38 cellular contexts compared by ENCODE assay signal in genomic region chr15:35101335-35101734, GRCh38. TPM values are rescaled to one million over a fixed set of nuclear protein-coding genes. Genes with fewer than 3 reads are reported as not detected.
"Had no signal": no experiment of that assay in that cellular context is flagged by ENCODE, and none has a peak within 500 bp of the region (broad histone marks: within the 10 kb centered on the region; RNA-seq: fewer than 3 reads in every experiment).

No MANE protein-coding gene starts in this region.

- H3K4me1 Mint-ChIP-seq: activated B cell treated with CpG ODN at 0.5 μM for 24 hours; activated CD4-positive, alpha-beta T cell treated with anti-CD3 and anti-CD28 coated beads, Interleukin-2, amount 10 ng/mL, durations not matched to agents 24 days and 14 days; activated CD8-positive, alpha-beta memory T cell treated with anti-CD3 and anti-CD28 coated beads, Interleukin-2, amount 10 ng/mL, durations not matched to agents 7 days and 5 days; activated naive CD4-positive, alpha-beta T cell treated with anti-CD3 and anti-CD28 coated beads, Interleukin-2, amount 10 ng/mL, durations not matched to agents 7 days and 5 days; activated naive CD4-positive, alpha-beta T cell treated with anti-CD3 and anti-CD28 coated beads, Interleukin-2, amount 50 U/mL, for 24 hours; activated naive CD8-positive, alpha-beta T cell treated with anti-CD3 and anti-CD28 coated beads, Interleukin-2, amount 10 ng/mL, durations not matched to agents 7 days and 5 days; activated naive CD8-positive, alpha-beta T cell treated with anti-CD3 and anti-CD28 coated beads, Interleukin-2, amount 50 U/mL, for 24 hours; brain; central memory CD8-positive, alpha-beta T cell had no signal

- H3K9me3 Mint-ChIP-seq: activated B cell treated with CpG ODN at 0.5 μM for 24 hours; activated CD4-positive, alpha-beta memory T cell treated with anti-CD3 and anti-CD28 coated beads for 36 hours; activated CD4-positive, alpha-beta T cell treated with anti-CD3 and anti-CD28 coated beads, Interleukin-2, amount 10 ng/mL, durations not matched to agents 24 days and 14 days; activated CD8-positive, alpha-beta T cell treated with anti-CD3 and anti-CD28 coated beads for 36 hours; activated naive CD4-positive, alpha-beta T cell treated with anti-CD3 and anti-CD28 coated beads, Interleukin-2, amount 10 ng/mL, durations not matched to agents 7 days and 5 days; activated naive CD4-positive, alpha-beta T cell treated with anti-CD3 and anti-CD28 coated beads, Interleukin-2, amount 50 U/mL, for 24 hours; activated naive CD8-positive, alpha-beta T cell treated with anti-CD3 and anti-CD28 coated beads, Interleukin-2, amount 10 ng/mL, durations not matched to agents 7 days and 5 days; activated naive CD8-positive, alpha-beta T cell treated with anti-CD3 and anti-CD28 coated beads, Interleukin-2, amount 50 U/mL, for 24 hours; activated T-cell treated with anti-CD3 and anti-CD28 coated beads, Interleukin-2, amount 50 U/mL, for 24 hours; activated T-helper 2 cell treated with anti-CD3 and anti-CD28 coated beads, Interferon-gamma antibody, Interleukin-2, Interleukin-4, amounts not matched to agents 10 μg/mL and 5 μg/mL and 100 μg/mL, durations not matched to agents 14 hours and 24 hours and 36 hours; brain; central memory CD8-positive, alpha-beta T cell; T-helper 1 cell treated with Interleukin-12 subunit alpha and Interleukin-12 subunit beta and Interleukin-4 antibody, amounts not matched to agents 30 μg/mL and 1 μg/mL, for 36 hours; T-helper 2 cell treated with Interferon-gamma antibody and Interleukin-4, amounts not matched to agents 5 μg/mL and 100 μg/mL, for 36 hours had no signal

- ATAC-seq: activated CD8-positive, alpha-beta memory T cell treated with anti-CD3 and anti-CD28 coated beads, Interleukin-2, amount 10 ng/mL, durations not matched to agents 7 days and 5 days; activated CD8-positive, alpha-beta T cell treated with anti-CD3 and anti-CD28 coated beads for 36 hours; activated naive CD8-positive, alpha-beta T cell treated with anti-CD3 and anti-CD28 coated beads, Interleukin-2, amount 50 U/mL, for 24 hours had no signal

- H3K36me3 ChIP-seq: ascending aorta, cardiac muscle cell had no signal

- H3K9me3 ChIP-seq: ascending aorta had no signal

- H3K27me3 ChIP-seq: ascending aorta, cardiac muscle cell had no signal

- H3K4me3 Mint-ChIP-seq: activated B cell treated with CpG ODN at 0.5 μM for 24 hours; activated CD4-positive, alpha-beta memory T cell treated with anti-CD3 and anti-CD28 coated beads for 36 hours; activated CD4-positive, alpha-beta T cell treated with anti-CD3 and anti-CD28 coated beads, Interleukin-2, amount 10 ng/mL, durations not matched to agents 24 days and 14 days; activated CD8-positive, alpha-beta memory T cell treated with anti-CD3 and anti-CD28 coated beads, Interleukin-2, amount 10 ng/mL, durations not matched to agents 7 days and 5 days; activated CD8-positive, alpha-beta T cell treated with anti-CD3 and anti-CD28 coated beads for 36 hours; activated naive CD4-positive, alpha-beta T cell treated with anti-CD3 and anti-CD28 coated beads, Interleukin-2, amount 10 ng/mL, durations not matched to agents 7 days and 5 days; activated naive CD4-positive, alpha-beta T cell treated with anti-CD3 and anti-CD28 coated beads, Interleukin-2, amount 50 U/mL, for 24 hours; activated naive CD8-positive, alpha-beta T cell; activated naive CD8-positive, alpha-beta T cell treated with anti-CD3 and anti-CD28 coated beads, Interleukin-2, amount 10 ng/mL, durations not matched to agents 7 days and 5 days; activated naive CD8-positive, alpha-beta T cell treated with anti-CD3 and anti-CD28 coated beads, Interleukin-2, amount 50 U/mL, for 24 hours; activated T-cell treated with anti-CD3 and anti-CD28 coated beads, Interleukin-2, amount 50 U/mL, for 24 hours; brain; central memory CD8-positive, alpha-beta T cell; T-helper 1 cell treated with Interleukin-12 subunit alpha and Interleukin-12 subunit beta and Interleukin-4 antibody, amounts not matched to agents 30 μg/mL and 1 μg/mL, for 36 hours; T-helper 2 cell treated with Interferon-gamma antibody and Interleukin-4, amounts not matched to agents 5 μg/mL and 100 μg/mL, for 36 hours had no signal

- H3K4me1 ChIP-seq: ascending aorta had no signal

- FAIRE-seq: bronchial epithelial cell, TTC549 had no signal

- H3K4me3 ChIP-seq: ascending aorta, cardiac muscle cell had no signal

- DNase-seq: activated B cell treated with CpG ODN at 0.5 μM for 24 hours; activated CD4-positive, alpha-beta memory T cell treated with anti-CD3 and anti-CD28 coated beads for 36 hours; activated CD4-positive, alpha-beta T cell treated with anti-CD3 and anti-CD28 coated beads for 4 hours; activated CD4-positive, alpha-beta T cell treated with anti-CD3 and anti-CD28 coated beads, Interleukin-2, amount 10 ng/mL, durations not matched to agents 24 days and 14 days; activated CD4-positive, alpha-beta T cell treated with anti-CD3 and anti-CD28 coated beads, Interleukin-2, amount 50 U/mL, for 1 hour; activated CD4-positive, alpha-beta T cell treated with anti-CD3 and anti-CD28 coated beads, Interleukin-2, amount 50 U/mL, for 4 hours; activated CD4-positive, CD25-positive, alpha-beta regulatory T cell treated with anti-CD3 and anti-CD28 coated beads, Interleukin-2, amount 50 U/mL, for 72 hours; activated CD8-positive, alpha-beta memory T cell treated with anti-CD3 and anti-CD28 coated beads, Interleukin-2, amount 10 ng/mL, durations not matched to agents 7 days and 5 days; activated CD8-positive, alpha-beta memory T cell treated with anti-CD3 and anti-CD28 coated beads, Interleukin-2, amount 50 U/mL, for 48 hours; activated CD8-positive, alpha-beta T cell treated with anti-CD3 and anti-CD28 coated beads for 36 hours; activated effector memory CD4-positive, alpha-beta T cell treated with Interleukin-2 at 50 U/mL for 16 hours; activated gamma-delta T cell; activated naive CD4-positive, alpha-beta T cell treated with anti-CD3 and anti-CD28 coated beads, Interleukin-2, amount 10 ng/mL, durations not matched to agents 7 days and 5 days; activated naive CD4-positive, alpha-beta T cell treated with Interleukin-2 at 50 U/mL for 16 hours; activated naive CD8-positive, alpha-beta T cell treated with anti-CD3 and anti-CD28 coated beads, Interleukin-2, amount 10 ng/mL, durations not matched to agents 7 days and 5 days; activated naive CD8-positive, alpha-beta T cell treated with anti-CD3 and anti-CD28 coated beads, Interleukin-2, amount 50 U/mL, for 24 hours; activated T-cell treated with anti-CD3 and anti-CD28 coated beads, Interleukin-2, amount 50 U/mL, for 24 hours; activated T-cell treated with anti-CD3 and anti-CD28 coated beads, Interleukin-2, amount 50 U/mL, for 48 hours; amygdala; anterior cingulate cortex; caudate nucleus; cerebellar nuclear complex; T-helper 1 cell; T-helper 2 cell; T-helper 9 cell had no signal

- H3K27me3 Mint-ChIP-seq: activated B cell treated with CpG ODN at 0.5 μM for 24 hours; activated CD4-positive, alpha-beta memory T cell treated with anti-CD3 and anti-CD28 coated beads for 36 hours; activated CD4-positive, alpha-beta T cell treated with anti-CD3 and anti-CD28 coated beads, Interleukin-2, amount 10 ng/mL, durations not matched to agents 24 days and 14 days; activated CD8-positive, alpha-beta T cell treated with anti-CD3 and anti-CD28 coated beads for 36 hours; activated naive CD4-positive, alpha-beta T cell treated with anti-CD3 and anti-CD28 coated beads, Interleukin-2, amount 10 ng/mL, durations not matched to agents 7 days and 5 days; activated naive CD4-positive, alpha-beta T cell treated with anti-CD3 and anti-CD28 coated beads, Interleukin-2, amount 50 U/mL, for 24 hours; activated naive CD8-positive, alpha-beta T cell; activated naive CD8-positive, alpha-beta T cell treated with anti-CD3 and anti-CD28 coated beads, Interleukin-2, amount 10 ng/mL, durations not matched to agents 7 days and 5 days; activated naive CD8-positive, alpha-beta T cell treated with anti-CD3 and anti-CD28 coated beads, Interleukin-2, amount 50 U/mL, for 24 hours; activated T-cell treated with anti-CD3 and anti-CD28 coated beads, Interleukin-2, amount 50 U/mL, for 24 hours; brain; central memory CD8-positive, alpha-beta T cell had no signal

- H3K36me3 Mint-ChIP-seq: activated CD4-positive, alpha-beta memory T cell treated with anti-CD3 and anti-CD28 coated beads for 36 hours; activated CD8-positive, alpha-beta memory T cell treated with anti-CD3 and anti-CD28 coated beads, Interleukin-2, amount 10 ng/mL, durations not matched to agents 7 days and 5 days; activated naive CD4-positive, alpha-beta T cell treated with anti-CD3 and anti-CD28 coated beads, Interleukin-2, amount 10 ng/mL, durations not matched to agents 7 days and 5 days; activated naive CD4-positive, alpha-beta T cell treated with anti-CD3 and anti-CD28 coated beads, Interleukin-2, amount 50 U/mL, for 24 hours; activated naive CD8-positive, alpha-beta T cell; activated naive CD8-positive, alpha-beta T cell treated with anti-CD3 and anti-CD28 coated beads, Interleukin-2, amount 10 ng/mL, durations not matched to agents 7 days and 5 days; brain had no signal

- H3K27ac ChIP-seq: ascending aorta, cardiac muscle cell, VCaP had no signal

- H3K27ac Mint-ChIP-seq: activated B cell treated with CpG ODN at 0.5 μM for 24 hours; activated CD4-positive, alpha-beta memory T cell treated with anti-CD3 and anti-CD28 coated beads for 36 hours; activated CD4-positive, alpha-beta T cell treated with anti-CD3 and anti-CD28 coated beads, Interleukin-2, amount 10 ng/mL, durations not matched to agents 24 days and 14 days; activated CD8-positive, alpha-beta memory T cell treated with anti-CD3 and anti-CD28 coated beads, Interleukin-2, amount 10 ng/mL, durations not matched to agents 7 days and 5 days; activated CD8-positive, alpha-beta T cell treated with anti-CD3 and anti-CD28 coated beads for 36 hours; activated naive CD4-positive, alpha-beta T cell treated with anti-CD3 and anti-CD28 coated beads, Interleukin-2, amount 10 ng/mL, durations not matched to agents 7 days and 5 days; activated naive CD4-positive, alpha-beta T cell treated with anti-CD3 and anti-CD28 coated beads, Interleukin-2, amount 50 U/mL, for 24 hours; activated naive CD8-positive, alpha-beta T cell; activated naive CD8-positive, alpha-beta T cell treated with anti-CD3 and anti-CD28 coated beads, Interleukin-2, amount 10 ng/mL, durations not matched to agents 7 days and 5 days; activated naive CD8-positive, alpha-beta T cell treated with anti-CD3 and anti-CD28 coated beads, Interleukin-2, amount 50 U/mL, for 24 hours; activated T-cell treated with anti-CD3 and anti-CD28 coated beads, Interleukin-2, amount 50 U/mL, for 24 hours; activated T-helper 2 cell treated with anti-CD3 and anti-CD28 coated beads, Interferon-gamma antibody, Interleukin-2, Interleukin-4, amounts not matched to agents 10 μg/mL and 5 μg/mL and 100 μg/mL, durations not matched to agents 14 hours and 24 hours and 36 hours; brain; T-helper 1 cell treated with Interleukin-12 subunit alpha and Interleukin-12 subunit beta and Interleukin-4 antibody, amounts not matched to agents 30 μg/mL and 1 μg/mL, for 36 hours; T-helper 2 cell treated with Interferon-gamma antibody and Interleukin-4, amounts not matched to agents 5 μg/mL and 100 μg/mL, for 36 hours had no signal

RNA-seq across cellular contexts. Expression of gene NANOGP8, which starts 16.2 kb away (rescaled TPM):
- total RNA-seq: activated CD4-positive, alpha-beta memory T cell treated with anti-CD3 and anti-CD28 coated beads for 36 hours; activated CD4-positive, alpha-beta T cell treated with anti-CD3 and anti-CD28 coated beads, Interleukin-2, amount 10 ng/mL, durations not matched to agents 24 days and 14 days; activated CD8-positive, alpha-beta memory T cell treated with anti-CD3 and anti-CD28 coated beads, Interleukin-2, amount 10 ng/mL, durations not matched to agents 7 days and 5 days; activated CD8-positive, alpha-beta T cell treated with anti-CD3 and anti-CD28 coated beads for 36 hours; activated naive CD8-positive, alpha-beta T cell treated with anti-CD3 and anti-CD28 coated beads, Interleukin-2, amount 10 ng/mL, durations not matched to agents 7 days and 5 days; activated T-helper 2 cell treated with anti-CD3 and anti-CD28 coated beads, Interferon-gamma antibody, Interleukin-2, Interleukin-4, amounts not matched to agents 10 μg/mL and 5 μg/mL and 100 μg/mL, durations not matched to agents 14 hours and 24 hours and 36 hours; ascending aorta; bronchial epithelial cell; cardiac muscle cell had no signal
- polyA plus RNA-seq: adipose tissue, cardiac muscle cell had no signal
